ENCODE assay signal across 1 cellular context in the genomic region with DNA sequence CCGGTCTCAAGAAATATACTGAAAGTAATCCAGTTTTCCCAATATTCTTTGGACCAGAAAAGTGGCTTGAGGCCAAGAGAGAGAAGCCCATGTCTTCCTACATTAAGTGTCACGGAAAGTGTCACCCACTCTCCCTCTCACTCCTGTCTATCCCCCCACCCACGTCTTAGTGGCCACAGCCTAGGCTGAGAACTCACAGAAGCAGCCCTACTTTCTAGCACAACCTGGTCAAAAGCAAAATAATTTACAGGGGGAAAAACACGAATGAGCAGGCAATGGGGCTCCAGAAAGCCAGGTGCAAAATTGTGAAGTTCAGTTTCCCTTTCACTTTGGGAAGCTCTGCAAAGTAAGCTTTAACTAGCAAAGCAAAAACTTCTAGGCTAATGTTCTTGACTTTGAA.
TF ChIP-seq lines count a peak whose summit lies in the region.

No MANE protein-coding gene starts in this region.

TF ChIP-seq in GM12878, 131 proteins besides CTCF, POLR2A, EP300 and RAD21 (continued from another document and continues in another):
- no peak for TF ChIP-seq E4F1 (IDR thresholded peaks at IDR 0.05; ENCODE audit: borderline replicate concordance, partially characterized antibody)
- TF ChIP-seq, protein P1, sequence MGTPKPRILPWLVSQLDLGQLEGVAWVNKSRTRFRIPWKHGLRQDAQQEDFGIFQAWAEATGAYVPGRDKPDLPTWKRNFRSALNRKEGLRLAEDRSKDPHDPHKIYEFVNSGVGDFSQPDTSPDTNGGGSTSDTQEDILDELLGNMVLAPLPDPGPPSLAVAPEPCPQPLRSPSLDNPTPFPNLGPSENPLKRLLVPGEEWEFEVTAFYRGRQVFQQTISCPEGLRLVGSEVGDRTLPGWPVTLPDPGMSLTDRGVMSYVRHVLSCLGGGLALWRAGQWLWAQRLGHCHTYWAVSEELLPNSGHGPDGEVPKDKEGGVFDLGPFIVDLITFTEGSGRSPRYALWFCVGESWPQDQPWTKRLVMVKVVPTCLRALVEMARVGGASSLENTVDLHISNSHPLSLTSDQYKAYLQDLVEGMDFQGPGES (IDR thresholded peaks at IDR 0.05), result no peak
- no peak for TF ChIP-seq ZNF274 (IDR thresholded peaks at IDR 0.05; ENCODE audit: insufficient read depth, insufficient read length)
- no peak for TF ChIP-seq MYC (IDR thresholded peaks at IDR 0.05; ENCODE audit: insufficient read depth, insufficient read length, insufficient replicate concordance, low read length, severe bottlenecking)
- TF ChIP-seq RELB (IDR thresholded peaks at IDR 0.05; ENCODE audit: low read depth), result peak; percentile 67
- TF ChIP-seq EED (IDR thresholded peaks at IDR 0.05; ENCODE audit: low read depth), result no peak
- TF ChIP-seq ZNF384 (IDR thresholded peaks at IDR 0.05; ENCODE audit: borderline replicate concordance, low read depth, low read length), result no peak
- TF ChIP-seq MEF2B (IDR thresholded peaks at IDR 0.05; ENCODE audit: partially characterized antibody, poor library complexity, severe bottlenecking), result no peak
- TF ChIP-seq RCOR1 (conservative IDR thresholded peaks at IDR 0.05; ENCODE audit: low read depth, low read length), result no peak
- no peak; the same call in 1 of the 2 replicates for TF ChIP-seq POLR2AphosphoS5 (IDR thresholded peaks at IDR 0.05; ENCODE audit: low read length)
- TF ChIP-seq IRF4 (IDR thresholded peaks at IDR 0.05; ENCODE audit: low read depth, low read length), result no peak
- 0 out of 2 replicates have a peak, but pooled peaks have one; percentile 41 for TF ChIP-seq TCF12 (IDR thresholded peaks at IDR 0.05; ENCODE audit: low read depth, low read length)
- TF ChIP-seq ZNF207 (IDR thresholded peaks at IDR 0.05; ENCODE audit: borderline replicate concordance), result no peak
- TF ChIP-seq IKZF2 (IDR thresholded peaks at IDR 0.05), result peak; percentile 48 to 66; a peak in 2 of 4 replicates
- TF ChIP-seq TBL1XR1 (IDR thresholded peaks at IDR 0.05; ENCODE audit: low read depth, low read length), result no peak
- no peak for TF ChIP-seq TCF3 (IDR thresholded peaks at IDR 0.05; ENCODE audit: borderline replicate concordance, insufficient read depth, low read depth, low read length)
- no peak for TF ChIP-seq BACH1 (IDR thresholded peaks at IDR 0.05; ENCODE audit: borderline replicate concordance)
- TF ChIP-seq JUNB (IDR thresholded peaks at IDR 0.05), result no peak
- TF ChIP-seq SREBF2 (IDR thresholded peaks at IDR 0.05; ENCODE audit: low read length), result no peak
- TF ChIP-seq, protein P2, sequence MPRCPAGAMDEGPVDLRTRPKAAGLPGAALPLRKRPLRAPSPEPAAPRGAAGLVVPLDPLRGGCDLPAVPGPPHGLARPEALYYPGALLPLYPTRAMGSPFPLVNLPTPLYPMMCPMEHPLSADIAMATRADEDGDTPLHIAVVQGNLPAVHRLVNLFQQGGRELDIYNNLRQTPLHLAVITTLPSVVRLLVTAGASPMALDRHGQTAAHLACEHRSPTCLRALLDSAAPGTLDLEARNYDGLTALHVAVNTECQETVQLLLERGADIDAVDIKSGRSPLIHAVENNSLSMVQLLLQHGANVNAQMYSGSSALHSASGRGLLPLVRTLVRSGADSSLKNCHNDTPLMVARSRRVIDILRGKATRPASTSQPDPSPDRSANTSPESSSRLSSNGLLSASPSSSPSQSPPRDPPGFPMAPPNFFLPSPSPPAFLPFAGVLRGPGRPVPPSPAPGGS (IDR thresholded peaks at IDR 0.05; ENCODE audit: borderline replicate concordance, insufficient read depth, low read depth, low read length, poor library complexity, severe bottlenecking), result no peak
- TF ChIP-seq NR2C2 (IDR thresholded peaks at IDR 0.05; ENCODE audit: borderline replicate concordance, control insufficient read depth, insufficient read length, low read depth), result no peak
- no peak for TF ChIP-seq MLLT1 (IDR thresholded peaks at IDR 0.05)
- no peak for TF ChIP-seq SIX5 (IDR thresholded peaks at IDR 0.05; ENCODE audit: low read depth, low read length, severe bottlenecking)
- TF ChIP-seq SKIL (IDR thresholded peaks at IDR 0.05; ENCODE audit: low read depth, poor library complexity, severe bottlenecking), result peak; percentile 44
- TF ChIP-seq CHD4 (IDR thresholded peaks at IDR 0.05), result no peak
- TF ChIP-seq, protein P3, sequence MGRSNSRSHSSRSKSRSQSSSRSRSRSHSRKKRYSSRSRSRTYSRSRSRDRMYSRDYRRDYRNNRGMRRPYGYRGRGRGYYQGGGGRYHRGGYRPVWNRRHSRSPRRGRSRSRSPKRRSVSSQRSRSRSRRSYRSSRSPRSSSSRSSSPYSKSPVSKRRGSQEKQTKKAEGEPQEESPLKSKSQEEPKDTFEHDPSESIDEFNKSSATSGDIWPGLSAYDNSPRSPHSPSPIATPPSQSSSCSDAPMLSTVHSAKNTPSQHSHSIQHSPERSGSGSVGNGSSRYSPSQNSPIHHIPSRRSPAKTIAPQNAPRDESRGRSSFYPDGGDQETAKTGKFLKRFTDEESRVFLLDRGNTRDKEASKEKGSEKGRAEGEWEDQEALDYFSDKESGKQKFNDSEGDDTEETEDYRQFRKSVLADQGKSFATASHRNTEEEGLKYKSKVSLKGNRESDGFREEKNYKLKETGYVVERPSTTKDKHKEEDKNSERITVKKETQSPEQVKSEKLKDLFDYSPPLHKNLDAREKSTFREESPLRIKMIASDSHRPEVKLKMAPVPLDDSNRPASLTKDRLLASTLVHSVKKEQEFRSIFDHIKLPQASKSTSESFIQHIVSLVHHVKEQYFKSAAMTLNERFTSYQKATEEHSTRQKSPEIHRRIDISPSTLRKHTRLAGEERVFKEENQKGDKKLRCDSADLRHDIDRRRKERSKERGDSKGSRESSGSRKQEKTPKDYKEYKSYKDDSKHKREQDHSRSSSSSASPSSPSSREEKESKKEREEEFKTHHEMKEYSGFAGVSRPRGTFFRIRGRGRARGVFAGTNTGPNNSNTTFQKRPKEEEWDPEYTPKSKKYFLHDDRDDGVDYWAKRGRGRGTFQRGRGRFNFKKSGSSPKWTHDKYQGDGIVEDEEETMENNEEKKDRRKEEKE (IDR thresholded peaks at IDR 0.05), result no peak
- TF ChIP-seq SUPT20H (IDR thresholded peaks at IDR 0.05; ENCODE audit: borderline replicate concordance, control insufficient read depth, low read depth, low read length), result no peak
- TF ChIP-seq FOXK2 (IDR thresholded peaks at IDR 0.05), result no peak
- TF ChIP-seq ZNF24 (IDR thresholded peaks at IDR 0.05), result no peak
- TF ChIP-seq SMC3 (IDR thresholded peaks at IDR 0.05; ENCODE audit: borderline replicate concordance, low read length), result 0 out of 2 replicates have a peak, but pooled peaks have one; percentile 7
- TF ChIP-seq, protein P4, sequence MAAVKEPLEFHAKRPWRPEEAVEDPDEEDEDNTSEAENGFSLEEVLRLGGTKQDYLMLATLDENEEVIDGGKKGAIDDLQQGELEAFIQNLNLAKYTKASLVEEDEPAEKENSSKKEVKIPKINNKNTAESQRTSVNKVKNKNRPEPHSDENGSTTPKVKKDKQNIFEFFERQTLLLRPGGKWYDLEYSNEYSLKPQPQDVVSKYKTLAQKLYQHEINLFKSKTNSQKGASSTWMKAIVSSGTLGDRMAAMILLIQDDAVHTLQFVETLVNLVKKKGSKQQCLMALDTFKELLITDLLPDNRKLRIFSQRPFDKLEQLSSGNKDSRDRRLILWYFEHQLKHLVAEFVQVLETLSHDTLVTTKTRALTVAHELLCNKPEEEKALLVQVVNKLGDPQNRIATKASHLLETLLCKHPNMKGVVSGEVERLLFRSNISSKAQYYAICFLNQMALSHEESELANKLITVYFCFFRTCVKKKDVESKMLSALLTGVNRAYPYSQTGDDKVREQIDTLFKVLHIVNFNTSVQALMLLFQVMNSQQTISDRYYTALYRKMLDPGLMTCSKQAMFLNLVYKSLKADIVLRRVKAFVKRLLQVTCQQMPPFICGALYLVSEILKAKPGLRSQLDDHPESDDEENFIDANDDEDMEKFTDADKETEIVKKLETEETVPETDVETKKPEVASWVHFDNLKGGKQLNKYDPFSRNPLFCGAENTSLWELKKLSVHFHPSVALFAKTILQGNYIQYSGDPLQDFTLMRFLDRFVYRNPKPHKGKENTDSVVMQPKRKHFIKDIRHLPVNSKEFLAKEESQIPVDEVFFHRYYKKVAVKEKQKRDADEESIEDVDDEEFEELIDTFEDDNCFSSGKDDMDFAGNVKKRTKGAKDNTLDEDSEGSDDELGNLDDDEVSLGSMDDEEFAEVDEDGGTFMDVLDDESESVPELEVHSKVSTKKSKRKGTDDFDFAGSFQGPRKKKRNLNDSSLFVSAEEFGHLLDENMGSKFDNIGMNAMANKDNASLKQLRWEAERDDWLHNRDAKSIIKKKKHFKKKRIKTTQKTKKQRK (IDR thresholded peaks at IDR 0.05; ENCODE audit: low read depth, low read length), result no peak
- no peak for TF ChIP-seq NR2F1 (conservative IDR thresholded peaks at IDR 0.05)
- TF ChIP-seq NFXL1 (IDR thresholded peaks at IDR 0.05; ENCODE audit: borderline replicate concordance), result no peak
- TF ChIP-seq IKZF1 (conservative IDR thresholded peaks at IDR 0.05), result peak; percentile 53
- TF ChIP-seq ZBTB11 (CRISPR knock-in tag; IDR thresholded peaks at IDR 0.05), result no peak
- TF ChIP-seq MXI1 (IDR thresholded peaks at IDR 0.05; ENCODE audit: low read depth, low read length), result 0 out of 2 replicates have a peak, but pooled peaks have one; percentile 11
- no peak for TF ChIP-seq ATF7 (IDR thresholded peaks at IDR 0.05; ENCODE audit: low read depth)
- no peak for TF ChIP-seq SPI1 (IDR thresholded peaks at IDR 0.05; ENCODE audit: borderline replicate concordance, insufficient read depth, low read depth, low read length)
